1 cellular context compared by ENCODE assay signal in the genomic region with DNA sequence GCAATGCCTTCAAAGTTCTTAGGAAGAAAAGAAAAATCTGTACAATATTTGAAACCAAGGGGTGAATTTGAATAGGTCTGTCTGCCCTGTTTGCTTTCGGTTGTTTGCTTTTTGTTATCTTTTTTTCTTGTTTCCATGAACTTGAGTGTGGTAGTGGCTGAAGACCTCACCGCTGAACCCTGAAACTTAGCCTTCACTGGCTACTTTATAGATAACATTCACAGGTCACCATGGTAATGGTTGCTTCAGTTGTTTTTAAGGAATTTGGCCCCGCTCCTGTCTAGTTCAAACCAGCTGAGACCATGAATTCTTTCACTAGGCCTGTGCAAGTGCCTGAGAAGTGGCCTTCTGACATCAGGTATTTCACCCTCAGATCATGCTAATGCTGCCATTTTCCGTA.
TF ChIP-seq lines count a peak whose summit lies in the region.

No MANE protein-coding gene starts in this region.

TF ChIP-seq in HepG2, 621 proteins besides CTCF, POLR2A, EP300 and RAD21 (continued from another document and continues in another):
- TF ChIP-seq, protein P1, sequence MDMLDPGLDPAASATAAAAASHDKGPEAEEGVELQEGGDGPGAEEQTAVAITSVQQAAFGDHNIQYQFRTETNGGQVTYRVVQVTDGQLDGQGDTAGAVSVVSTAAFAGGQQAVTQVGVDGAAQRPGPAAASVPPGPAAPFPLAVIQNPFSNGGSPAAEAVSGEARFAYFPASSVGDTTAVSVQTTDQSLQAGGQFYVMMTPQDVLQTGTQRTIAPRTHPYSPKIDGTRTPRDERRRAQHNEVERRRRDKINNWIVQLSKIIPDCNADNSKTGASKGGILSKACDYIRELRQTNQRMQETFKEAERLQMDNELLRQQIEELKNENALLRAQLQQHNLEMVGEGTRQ (IDR thresholded peaks at IDR 0.05; ENCODE audit: low read depth, low read length), result no peak
- TF ChIP-seq, protein P1 (CRISPR knock-in tag; IDR thresholded peaks at IDR 0.05; ENCODE audit: borderline replicate concordance), result no peak
- TF ChIP-seq, protein P2, sequence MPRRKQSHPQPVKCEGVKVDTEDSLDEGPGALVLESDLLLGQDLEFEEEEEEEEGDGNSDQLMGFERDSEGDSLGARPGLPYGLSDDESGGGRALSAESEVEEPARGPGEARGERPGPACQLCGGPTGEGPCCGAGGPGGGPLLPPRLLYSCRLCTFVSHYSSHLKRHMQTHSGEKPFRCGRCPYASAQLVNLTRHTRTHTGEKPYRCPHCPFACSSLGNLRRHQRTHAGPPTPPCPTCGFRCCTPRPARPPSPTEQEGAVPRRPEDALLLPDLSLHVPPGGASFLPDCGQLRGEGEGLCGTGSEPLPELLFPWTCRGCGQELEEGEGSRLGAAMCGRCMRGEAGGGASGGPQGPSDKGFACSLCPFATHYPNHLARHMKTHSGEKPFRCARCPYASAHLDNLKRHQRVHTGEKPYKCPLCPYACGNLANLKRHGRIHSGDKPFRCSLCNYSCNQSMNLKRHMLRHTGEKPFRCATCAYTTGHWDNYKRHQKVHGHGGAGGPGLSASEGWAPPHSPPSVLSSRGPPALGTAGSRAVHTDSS (CRISPR knock-in tag; conservative IDR thresholded peaks at IDR 0.05), result no peak
- TF ChIP-seq PHF5A (CRISPR knock-in tag; IDR thresholded peaks at IDR 0.05; ENCODE audit: low read depth, unreplicated experiment) (no peak), TSC22D2 (CRISPR knock-in tag; IDR thresholded peaks at IDR 0.05; ENCODE audit: borderline replicate concordance) (no peak), CBX2 (IDR thresholded peaks at IDR 0.05; ENCODE audit: low read depth, low read length) (no peak), CBX2 (CRISPR knock-in tag; IDR thresholded peaks at IDR 0.05; ENCODE audit: low read depth) (no peak), YY1 (IDR thresholded peaks at IDR 0.05; ENCODE audit: insufficient read depth, insufficient replicate concordance, low read depth, low read length) (no peak), GATA4 (IDR thresholded peaks at IDR 0.05; ENCODE audit: borderline replicate concordance, low read depth) (peak; percentile 66; the same call in 1 of the 2 replicates), HNRNPL (IDR thresholded peaks at IDR 0.05; ENCODE audit: low read depth, low read length) (no peak), HNRNPUL1 (IDR thresholded peaks at IDR 0.05; ENCODE audit: low read depth, low read length) (no peak), NRL (CRISPR knock-in tag; IDR thresholded peaks at IDR 0.05; ENCODE audit: borderline replicate concordance) (no peak), CBX5 (CRISPR knock-in tag; IDR thresholded peaks at IDR 0.05; ENCODE audit: borderline replicate concordance) (no peak), SALL1 (CRISPR knock-in tag; IDR thresholded peaks at IDR 0.05) (peak; percentile 55; the same call in 1 of the 2 replicates), LCORL (IDR thresholded peaks at IDR 0.05) (0 out of 2 replicates have a peak, but pooled peaks have one; percentile 29), LCORL (CRISPR knock-in tag; IDR thresholded peaks at IDR 0.05) (0 out of 2 replicates have a peak, but pooled peaks have one; percentile 17), FOXO4 (CRISPR knock-in tag; conservative IDR thresholded peaks at IDR 0.05) (no peak), ZNF484 (CRISPR knock-in tag; IDR thresholded peaks at IDR 0.05; ENCODE audit: borderline replicate concordance, low read depth) (no peak), ZUFSP (CRISPR knock-in tag; IDR thresholded peaks at IDR 0.05; ENCODE audit: borderline replicate concordance) (no peak), SNAPC2 (CRISPR knock-in tag; IDR thresholded peaks at IDR 0.05) (no peak), HOXA9 (CRISPR knock-in tag; IDR thresholded peaks at IDR 0.05; ENCODE audit: borderline replicate concordance) (no peak), PLRG1 (conservative IDR thresholded peaks at IDR 0.05) (no peak), MIER2 (CRISPR knock-in tag; IDR thresholded peaks at IDR 0.05) (no peak), E2F5 (CRISPR knock-in tag; conservative IDR thresholded peaks at IDR 0.05) (no peak), ZNF296 (CRISPR knock-in tag; conservative IDR thresholded peaks at IDR 0.05) (no peak), KDM5A (IDR thresholded peaks at IDR 0.05; ENCODE audit: borderline replicate concordance, low read length) (no peak), TBL1XR1 (IDR thresholded peaks at IDR 0.05; ENCODE audit: borderline replicate concordance, low read length, partially characterized antibody) (peak; percentile 96), CHD2 (IDR thresholded peaks at IDR 0.05; ENCODE audit: low read depth, low read length) (no peak), GTF2F1 (IDR thresholded peaks at IDR 0.05; ENCODE audit: low read length) (no peak), POLR2AphosphoS5 (IDR thresholded peaks at IDR 0.05; ENCODE audit: low read depth, low read length) (no peak), ZNF704 (CRISPR knock-in tag; IDR thresholded peaks at IDR 0.05; ENCODE audit: borderline replicate concordance) (no peak), MEIS1 (CRISPR knock-in tag; IDR thresholded peaks at IDR 0.05; ENCODE audit: borderline replicate concordance) (peak; percentile 45; the same call in 1 of the 2 replicates), ZFP37 (CRISPR knock-in tag; IDR thresholded peaks at IDR 0.05; ENCODE audit: borderline replicate concordance) (no peak), FOXP4 (CRISPR knock-in tag; IDR thresholded peaks at IDR 0.05) (peak; percentile 62), MLX (CRISPR knock-in tag; IDR thresholded peaks at IDR 0.05) (no peak), ZNF746 (CRISPR knock-in tag; IDR thresholded peaks at IDR 0.05) (no peak), RXRB (CRISPR knock-in tag; IDR thresholded peaks at IDR 0.05; ENCODE audit: borderline replicate concordance) (peak; percentile 92), ZFP90 (CRISPR knock-in tag; IDR thresholded peaks at IDR 0.05; ENCODE audit: borderline replicate concordance) (no peak), ZNF816 (CRISPR knock-in tag; IDR thresholded peaks at IDR 0.05; ENCODE audit: borderline replicate concordance) (no peak)
- TF ChIP-seq, protein P3, sequence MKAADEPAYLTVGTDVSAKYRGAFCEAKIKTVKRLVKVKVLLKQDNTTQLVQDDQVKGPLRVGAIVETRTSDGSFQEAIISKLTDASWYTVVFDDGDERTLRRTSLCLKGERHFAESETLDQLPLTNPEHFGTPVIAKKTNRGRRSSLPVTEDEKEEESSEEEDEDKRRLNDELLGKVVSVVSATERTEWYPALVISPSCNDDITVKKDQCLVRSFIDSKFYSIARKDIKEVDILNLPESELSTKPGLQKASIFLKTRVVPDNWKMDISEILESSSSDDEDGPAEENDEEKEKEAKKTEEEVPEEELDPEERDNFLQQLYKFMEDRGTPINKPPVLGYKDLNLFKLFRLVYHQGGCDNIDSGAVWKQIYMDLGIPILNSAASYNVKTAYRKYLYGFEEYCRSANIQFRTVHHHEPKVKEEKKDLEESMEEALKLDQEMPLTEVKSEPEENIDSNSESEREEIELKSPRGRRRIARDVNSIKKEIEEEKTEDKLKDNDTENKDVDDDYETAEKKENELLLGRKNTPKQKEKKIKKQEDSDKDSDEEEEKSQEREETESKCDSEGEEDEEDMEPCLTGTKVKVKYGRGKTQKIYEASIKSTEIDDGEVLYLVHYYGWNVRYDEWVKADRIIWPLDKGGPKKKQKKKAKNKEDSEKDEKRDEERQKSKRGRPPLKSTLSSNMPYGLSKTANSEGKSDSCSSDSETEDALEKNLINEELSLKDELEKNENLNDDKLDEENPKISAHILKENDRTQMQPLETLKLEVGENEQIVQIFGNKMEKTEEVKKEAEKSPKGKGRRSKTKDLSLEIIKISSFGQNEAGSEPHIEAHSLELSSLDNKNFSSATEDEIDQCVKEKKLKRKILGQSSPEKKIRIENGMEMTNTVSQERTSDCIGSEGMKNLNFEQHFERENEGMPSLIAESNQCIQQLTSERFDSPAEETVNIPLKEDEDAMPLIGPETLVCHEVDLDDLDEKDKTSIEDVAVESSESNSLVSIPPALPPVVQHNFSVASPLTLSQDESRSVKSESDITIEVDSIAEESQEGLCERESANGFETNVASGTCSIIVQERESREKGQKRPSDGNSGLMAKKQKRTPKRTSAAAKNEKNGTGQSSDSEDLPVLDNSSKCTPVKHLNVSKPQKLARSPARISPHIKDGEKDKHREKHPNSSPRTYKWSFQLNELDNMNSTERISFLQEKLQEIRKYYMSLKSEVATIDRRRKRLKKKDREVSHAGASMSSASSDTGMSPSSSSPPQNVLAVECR (CRISPR knock-in tag; IDR thresholded peaks at IDR 0.05; ENCODE audit: borderline replicate concordance), result no peak
- TF ChIP-seq, protein P4, sequence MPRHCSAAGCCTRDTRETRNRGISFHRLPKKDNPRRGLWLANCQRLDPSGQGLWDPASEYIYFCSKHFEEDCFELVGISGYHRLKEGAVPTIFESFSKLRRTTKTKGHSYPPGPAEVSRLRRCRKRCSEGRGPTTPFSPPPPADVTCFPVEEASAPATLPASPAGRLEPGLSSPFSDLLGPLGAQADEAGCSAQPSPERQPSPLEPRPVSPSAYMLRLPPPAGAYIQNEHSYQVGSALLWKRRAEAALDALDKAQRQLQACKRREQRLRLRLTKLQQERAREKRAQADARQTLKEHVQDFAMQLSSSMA (CRISPR knock-in tag; IDR thresholded peaks at IDR 0.05), result no peak
